ENCODE assay signal across 16 cellular contexts in the genomic region with DNA sequence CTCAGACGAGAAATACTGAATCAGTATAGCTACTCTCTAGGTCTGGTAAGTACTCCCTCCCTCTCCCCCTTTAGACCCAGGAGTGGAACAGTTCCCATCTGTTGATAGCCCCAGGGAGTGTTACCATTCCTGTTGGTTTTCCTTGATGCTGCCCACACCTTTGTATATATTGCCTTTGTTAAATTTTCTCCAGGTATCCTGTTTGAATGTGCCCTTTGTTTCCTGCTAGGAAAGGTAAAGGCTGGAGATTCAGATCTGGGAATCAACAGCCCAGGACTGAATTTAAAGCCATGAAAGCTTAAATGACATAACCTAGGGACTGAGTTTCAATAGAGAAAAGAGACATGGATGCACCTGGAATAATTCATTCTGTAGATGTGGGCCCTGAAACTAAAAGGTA.
DNase-seq lines count a peak whose midpoint lies in the region; ATAC-seq and TF ChIP-seq lines count a peak whose summit lies in the region.
"Had no signal": no experiment of that assay in that cellular context is flagged by ENCODE, and none has a peak within 500 bp of the region (broad histone marks: within the 10 kb centered on the region; RNA-seq: fewer than 3 reads in every experiment).

No MANE protein-coding gene starts in this region.

- no peaks in the 10 kb centered on the region for H4K20me1 ChIP-seq in GM23338 (replicated peaks; ENCODE audit: insufficient read depth)

- H3K27ac ChIP-seq in GM23338 (ENCODE audit: low read depth): no peak overlapping the region
- H3K27ac ChIP-seq: A549, C4-2B had no signal

- no peak overlapping the region for H3K27ac Mint-ChIP-seq in GM23338
- H3K27ac Mint-ChIP-seq: CD4-positive, alpha-beta memory T cell had no signal

- H3K27me3 ChIP-seq in GM23338 (ENCODE audit: insufficient read depth): no peaks in the 10 kb centered on the region
- H3K27me3 ChIP-seq: BE2C had no signal

- H3K9me3 Mint-ChIP-seq in GM23338: peaks cover 5% of the 10 kb centered on the region; the same call in 1 of the 3 replicates
- H3K9me3 Mint-ChIP-seq: CD4-positive, alpha-beta memory T cell had no signal

- no peak overlapping the region for H3K4me3 Mint-ChIP-seq in GM23338
- H3K4me3 Mint-ChIP-seq: CD4-positive, alpha-beta memory T cell had no signal

- peaks cover 8% of the 10 kb centered on the region; the same call in 1 of the 2 replicates for H3K4me1 ChIP-seq in GM23338 (ENCODE audit: insufficient read depth)
- H3K4me1 ChIP-seq: A549, BE2C had no signal

- no peak overlapping the region for H3K4me2 ChIP-seq in GM23338
- H3K4me2 ChIP-seq: A549 had no signal

- H3K4me1 Mint-ChIP-seq in GM23338: peaks cover 10% of the 10 kb centered on the region
- H3K4me1 Mint-ChIP-seq: CD4-positive, alpha-beta memory T cell had no signal

- no peaks in the 10 kb centered on the region for H3F3A ChIP-seq in GM23338 (replicated peaks; ENCODE audit: low read depth)

- no peaks in the 10 kb centered on the region for H3K9me2 ChIP-seq in GM23338 (ENCODE audit: insufficient read depth)

- H3K4me3 ChIP-seq in GM23338: no peak overlapping the region
- H3K4me3 ChIP-seq: A549 had no signal

- no peaks in the 10 kb centered on the region for H3K36me3 ChIP-seq in GM23338 (ENCODE audit: insufficient read depth)
- H3K36me3 ChIP-seq: BE2C had no signal

- ATAC-seq in GM23338 (0 out of 3 replicates have a peak, but pooled peaks have one; percentile 24), left colon (peak; percentile 100)
- ATAC-seq: A549, HCT116 had no signal

- no peak for TF ChIP-seq CTCF in GM23338 (conservative IDR thresholded peaks at IDR 0.05; ENCODE audit: low read depth in 2 of 2)

- intact Hi-C loops in left colon (cut with DNase I, micrococcal nuclease): no loop called here

- H3K79me2 ChIP-seq in GM23338 (replicated peaks; ENCODE audit: insufficient read depth): no peaks in the 10 kb centered on the region

- no peak overlapping the region for H2AFZ ChIP-seq in GM23338

- H3K27me3 Mint-ChIP-seq in GM23338 (ENCODE audit: insufficient read depth, low read depth, poor library complexity): no peaks in the 10 kb centered on the region

- DNase-seq in ELF-1 (ENCODE audit: low read depth, low spot score) (peak; percentile 37), GM23338 (ENCODE audit: low spot score) (no peak), NCI-H526 treated with DMSO at 0.1 percent for 48 hours (lab: John Stamatoyannopoulos, UW) (peak; percentile 24), left colon (no peak), RKO (ENCODE audit: low spot score) (no peak), NCI-H446 treated with DMSO at 0.1 percent for 48 hours (lab: John Stamatoyannopoulos, UW) (no peak), NCI-H345 treated with DMSO at 0.1 percent for 48 hours (lab: John Stamatoyannopoulos, UW; ENCODE audit: unreplicated experiment) (no peak), NCI-H1930 (lab: John Stamatoyannopoulos, UW) (no peak)
- DNase-seq: BE2C; CD4-positive, alpha-beta memory T cell; DND-41; GF-D8; IMR-90 had no signal

- no peaks in the 10 kb centered on the region for H3K36me3 Mint-ChIP-seq in GM23338 (ENCODE audit: low read depth)
- H3K36me3 Mint-ChIP-seq: CD4-positive, alpha-beta memory T cell had no signal

TF ChIP-seq in GM23338, 12 proteins besides CTCF, POLR2A, EP300 and RAD21:
- TF ChIP-seq, protein P1, sequence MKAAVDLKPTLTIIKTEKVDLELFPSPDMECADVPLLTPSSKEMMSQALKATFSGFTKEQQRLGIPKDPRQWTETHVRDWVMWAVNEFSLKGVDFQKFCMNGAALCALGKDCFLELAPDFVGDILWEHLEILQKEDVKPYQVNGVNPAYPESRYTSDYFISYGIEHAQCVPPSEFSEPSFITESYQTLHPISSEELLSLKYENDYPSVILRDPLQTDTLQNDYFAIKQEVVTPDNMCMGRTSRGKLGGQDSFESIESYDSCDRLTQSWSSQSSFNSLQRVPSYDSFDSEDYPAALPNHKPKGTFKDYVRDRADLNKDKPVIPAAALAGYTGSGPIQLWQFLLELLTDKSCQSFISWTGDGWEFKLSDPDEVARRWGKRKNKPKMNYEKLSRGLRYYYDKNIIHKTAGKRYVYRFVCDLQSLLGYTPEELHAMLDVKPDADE (IDR thresholded peaks at IDR 0.05): no peak
TF ChIP-seq in GM23338: peak in this region for 0.

Comparison
In these comparisons a context has a peak if more than half of its experiments do, and no peak if none do; other contexts are left out.
1. DNase-seq: peak in ELF-1 (single experiment) and NCI-H526 treated with DMSO at 0.1 percent for 48 hours (single experiment); none in GM23338 (single experiment), left colon (0 of 2), RKO (single experiment), NCI-H446 treated with DMSO at 0.1 percent for 48 hours (single experiment), NCI-H345 treated with DMSO at 0.1 percent for 48 hours (single experiment) and NCI-H1930 (0 of 2).